In the genomic region with DNA sequence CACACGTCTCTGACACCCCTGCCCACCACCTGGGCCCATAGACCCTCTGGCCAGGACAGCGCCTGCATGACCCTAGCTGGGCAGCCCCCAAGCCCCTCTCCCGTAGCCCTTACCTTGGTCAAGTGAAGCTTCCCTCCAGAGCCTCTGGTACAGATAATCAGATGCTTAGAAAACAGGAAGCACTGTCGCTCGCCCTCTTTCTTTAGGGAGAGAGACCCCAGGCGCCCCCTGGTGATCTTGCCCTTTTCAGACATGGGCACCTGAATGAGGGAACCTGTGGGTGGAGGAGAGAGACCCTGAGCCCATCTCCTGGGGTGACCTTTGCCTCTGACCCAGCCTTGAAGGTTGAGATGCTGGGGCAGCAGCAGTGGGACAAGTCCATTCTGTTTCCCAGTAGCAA, we compare ENCODE assay signal across 14 cellular contexts.
DNase-seq lines count a peak whose midpoint lies in the region; ATAC-seq, FAIRE-seq and TF ChIP-seq lines count a peak whose summit lies in the region.
"Had no signal": no experiment of that assay in that cellular context is flagged by ENCODE, and none has a peak within 500 bp of the region (broad histone marks: within the 10 kb centered on the region; RNA-seq: fewer than 3 reads in every experiment).

No MANE protein-coding gene starts in this region.

- no peak overlapping the region for H2BK15ac ChIP-seq in H9 (ENCODE audit: low read depth, low read length)

- no peak overlapping the region for H3K18ac ChIP-seq in H9 (ENCODE audit: insufficient read length, low read depth, low read length)

- no peak overlapping the region for H3K27ac ChIP-seq in H9 (ENCODE audit: insufficient read length, low read depth, low read length)
- H3K27ac ChIP-seq in SU-DHL-6 (ENCODE audit: low read depth, low read length): no peak overlapping the region
- H3K27ac ChIP-seq in right lobe of liver: no peak overlapping the region
- no peak overlapping the region for H3K27ac ChIP-seq in dorsolateral prefrontal cortex
- H3K27ac ChIP-seq: esophagus muscularis mucosa had no signal

- no peak overlapping the region for H3K27ac Mint-ChIP-seq in H9

- no peaks in the 10 kb centered on the region for H3K4me1 ChIP-seq in H9 (ENCODE audit: insufficient read depth, low read length)
- no peaks in the 10 kb centered on the region for H3K4me1 ChIP-seq in right lobe of liver
- H3K4me1 ChIP-seq: esophagus muscularis mucosa had no signal

- no CpG with 5 or more reads among the region's 6 CpGs for whole genome bisulfite sequencing in H9 (ENCODE audit: extremely low coverage, insufficient read length, low lambda C conversion rate)
- WGBS in right lobe of liver (ENCODE audit: insufficient coverage, low coverage, low lambda C conversion rate, missing lambda C conversion rate): no CpG with 5 or more reads among the region's 6 CpGs

- H4K5ac ChIP-seq in H9 (ENCODE audit: insufficient read length, low read depth, low read length): no peak overlapping the region

- peaks cover 3% of the 10 kb centered on the region for H3K27me3 Mint-ChIP-seq in H9 (ENCODE audit: low read depth)

- intact Hi-C loops in right lobe of liver (cut with DNase I) (loop anchor here in 1 of 2 donors (5.0 kb wide), 1 partner anchor 162 kb away; no protein-coding TSS in a partner anchor), dorsolateral prefrontal cortex (cut with DNase I) (loop anchor here in 1 of 2 donors (5.0 kb wide), 1 partner anchor 142 kb away; no protein-coding TSS in a partner anchor)

- no peaks in the 10 kb centered on the region for H3K79me1 ChIP-seq in H9 (ENCODE audit: insufficient read depth, low read depth, low read length, poor library complexity, severe bottlenecking)

- no peak overlapping the region for H2BK120ac ChIP-seq in H9 (ENCODE audit: low read depth, low read length, poor library complexity, severe bottlenecking)

- H3K36me3 Mint-ChIP-seq in H9 (ENCODE audit: insufficient read depth in 1 of 3, low read depth in 3 of 3): peaks cover 2 to 12% (median 4%) of the 10 kb centered on the region in 3 experiments; a peak in 4 of 7 replicates

- no peak overlapping the region for H3K14ac ChIP-seq in H9 (ENCODE audit: insufficient read depth, low read length)

- H3K36me3 ChIP-seq in SU-DHL-6 (ENCODE audit: low read length): no peaks in the 10 kb centered on the region
- H3K36me3 ChIP-seq in right lobe of liver: no peaks in the 10 kb centered on the region
- H3K36me3 ChIP-seq: esophagus muscularis mucosa had no signal

- H3K4me2 ChIP-seq in H9 (ENCODE audit: insufficient read depth, insufficient read length, low read length) (no peak overlapping the region), SU-DHL-6 (ENCODE audit: low read depth, low read length, poor library complexity, severe bottlenecking) (no peak overlapping the region)

- ATAC-seq in right lobe of liver (peak in 1 of 4 donors; percentile 33), GM18867 (IDR thresholded peaks at IDR 0.05; ENCODE audit: unreplicated experiment) (no peak), GM21447 (IDR thresholded peaks at IDR 0.05; ENCODE audit: unreplicated experiment) (no peak)

- FAIRE-seq in frontal cortex (lab: Jason Lieb, UNC): no peak
- FAIRE-seq: keratinocyte had no signal

- no peaks in the 10 kb centered on the region for H3K79me2 ChIP-seq in H9 (ENCODE audit: insufficient read depth, low read length)
- H3K79me2 ChIP-seq in SU-DHL-6 (ENCODE audit: insufficient read depth, low read length): no peaks in the 10 kb centered on the region

- H3K4me3 Mint-ChIP-seq in H9: no peak overlapping the region

- DNase-seq in ELR (ENCODE audit: low read depth): peak; percentile 26
- DNase-seq in H9: no peak
- DNase-seq in right lobe of liver: no peak
- DNase-seq in frontal cortex (ENCODE audit: low spot score in 2 of 2): no peak
- DNase-seq in dorsolateral prefrontal cortex: no peak
- DNase-seq: activated CD8-positive, alpha-beta memory T cell treated with anti-CD3 and anti-CD28 coated beads, Interleukin-2, amount 50 U/mL, for 4 hours; NCI-H2171; stimulated activated CD4-positive, alpha-beta T cell treated with anti-CD3 and anti-CD28 coated beads, Interleukin-2, amount 100 ng/mL, for 24 hours; SW 1271 had no signal

- H4K91ac ChIP-seq in H9 (ENCODE audit: insufficient read length, low read depth, low read length): no peak overlapping the region

- H3T11ph ChIP-seq in H9 (ENCODE audit: low read length): no peak overlapping the region

- H3K56ac ChIP-seq in H9 (ENCODE audit: insufficient read length, low read depth, low read length): no peak overlapping the region

- no peak overlapping the region for H2AK5ac ChIP-seq in H9 (ENCODE audit: insufficient read length, low read length)

- no peak overlapping the region for H2BK5ac ChIP-seq in H9 (ENCODE audit: insufficient read length, low read length)

- peak; percentile 53; the same call in 2 of the 3 replicates for TF ChIP-seq CTCF in H9 (conservative IDR thresholded peaks at IDR 0.05)
- peak; percentile 38 for TF ChIP-seq CTCF in SU-DHL-6 (IDR thresholded peaks at IDR 0.05; ENCODE audit: insufficient read depth, low read length, poor library complexity, severe bottlenecking)
- peak in 3 of 4 donors; percentile 8 to 23 (median 18) for TF ChIP-seq CTCF in right lobe of liver (IDR thresholded peaks at IDR 0.05)
- peak in 2 of 56 donors; percentile 4 to 14 for TF ChIP-seq CTCF in dorsolateral prefrontal cortex (IDR thresholded peaks at IDR 0.05 in 54 of 56, conservative IDR thresholded peaks at IDR 0.05 in 2 of 56; ENCODE audit: low read depth in 1 of 56, partially characterized antibody in 56 of 56)

- H2BK20ac ChIP-seq in H9 (ENCODE audit: low read depth, low read length, poor library complexity, severe bottlenecking): no peak overlapping the region

- TF ChIP-seq POLR2A in right lobe of liver (IDR thresholded peaks at IDR 0.05): no peak

- no peak overlapping the region for H3K9ac ChIP-seq in H9 (ENCODE audit: extremely low read depth, insufficient read length, low read length)
- no peak overlapping the region for H3K9ac ChIP-seq in SU-DHL-6 (ENCODE audit: low read length)

- H4K8ac ChIP-seq in H9 (replicated peaks; ENCODE audit: insufficient read length, low read depth, low read length): no peak overlapping the region

- H3K23ac ChIP-seq in H9 (ENCODE audit: insufficient read length, low read depth, low read length): no peak overlapping the region

- no peak overlapping the region for H3K4ac ChIP-seq in H9 (ENCODE audit: low read depth, low read length)

- H3K4me1 Mint-ChIP-seq in H9: peaks cover 4 to 6% of the 10 kb centered on the region in 2 experiments; a peak in 3 of 4 replicates

- no peaks in the 10 kb centered on the region for H3F3A ChIP-seq in SU-DHL-6 (ENCODE audit: insufficient read depth)

- H3K9me3 Mint-ChIP-seq in H9: peaks cover 10 to 16% of the 10 kb centered on the region in 2 experiments

- no peaks in the 10 kb centered on the region for H3K27me3 ChIP-seq in H9 (ENCODE audit: insufficient read depth, low read length)
- H3K27me3 ChIP-seq in SU-DHL-6 (ENCODE audit: low read length): no peaks in the 10 kb centered on the region
- no peaks in the 10 kb centered on the region for H3K27me3 ChIP-seq in right lobe of liver
- H3K27me3 ChIP-seq in dorsolateral prefrontal cortex: no peaks in the 10 kb centered on the region

- H3K9me3 ChIP-seq in H9 (ENCODE audit: control insufficient read depth, low read depth, low read length) (no peaks in the 10 kb centered on the region), SU-DHL-6 (ENCODE audit: insufficient read depth, low read length) (no peaks in the 10 kb centered on the region), right lobe of liver (no peaks in the 10 kb centered on the region)
- H3K9me3 ChIP-seq: esophagus muscularis mucosa had no signal

- no peak overlapping the region for H2AFZ ChIP-seq in H9 (ENCODE audit: low read length)
- H2AFZ ChIP-seq in SU-DHL-6 (ENCODE audit: low read depth, low read length, severe bottlenecking): no peak overlapping the region

- H3K23me2 ChIP-seq in H9 (ENCODE audit: insufficient read length, low read depth, low read length, poor library complexity, severe bottlenecking): no peaks in the 10 kb centered on the region

- H4K20me1 ChIP-seq in H9 (ENCODE audit: control insufficient read depth, insufficient read depth, insufficient read length) (no peaks in the 10 kb centered on the region), SU-DHL-6 (ENCODE audit: low read depth, low read length) (no peaks in the 10 kb centered on the region)

- H3K4me3 ChIP-seq in SU-DHL-6 (ENCODE audit: insufficient read depth, low read length, poor library complexity, severe bottlenecking): no peak overlapping the region
- no peak overlapping the region for H3K4me3 ChIP-seq in right lobe of liver
- H3K4me3 ChIP-seq in dorsolateral prefrontal cortex: no peak overlapping the region
- H3K4me3 ChIP-seq: esophagus muscularis mucosa had no signal

- H2BK12ac ChIP-seq in H9 (ENCODE audit: insufficient read length, low read depth, low read length): no peak overlapping the region

- no peaks in the 10 kb centered on the region for H3K9me2 ChIP-seq in SU-DHL-6 (replicated peaks; ENCODE audit: insufficient read depth, low read length)
